11 cellular contexts compared by ENCODE assay signal in the genomic region with DNA sequence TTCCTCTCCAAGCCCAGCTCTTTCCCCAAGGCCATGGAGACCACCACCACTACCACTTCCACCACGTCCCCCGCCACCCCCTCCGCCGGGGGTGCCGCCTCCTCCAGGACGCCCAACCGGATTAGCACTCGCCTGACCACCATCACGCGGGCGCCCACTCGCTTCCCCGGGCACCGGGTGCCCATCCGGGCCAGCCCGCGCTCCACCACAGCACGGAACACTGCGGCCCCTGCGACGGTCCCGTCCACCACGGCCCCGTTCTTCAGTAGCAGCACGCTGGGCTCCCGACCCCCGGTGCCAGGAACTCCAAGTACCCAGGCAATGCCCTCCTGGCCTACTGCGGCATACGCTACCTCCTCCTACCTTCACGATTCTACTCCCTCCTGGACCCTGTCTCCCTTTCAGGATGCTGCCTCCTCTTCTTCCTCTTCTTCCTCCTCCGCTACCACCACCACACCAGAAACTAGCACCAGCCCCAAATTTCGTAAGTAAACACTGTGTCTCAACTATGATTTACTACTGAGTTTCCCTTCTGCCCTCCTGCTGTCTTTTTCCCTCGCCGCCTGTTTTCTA. TPM values are rescaled to one million over a fixed set of nuclear protein-coding genes. Genes with fewer than 3 reads are reported as not detected.
DNase-seq lines count a peak whose midpoint lies in the region; ATAC-seq and TF ChIP-seq lines count a peak whose summit lies in the region.
"Had no signal": no experiment of that assay in that cellular context is flagged by ENCODE, and none has a peak within 500 bp of the region (broad histone marks: within the 10 kb centered on the region; RNA-seq: fewer than 3 reads in every experiment).

No MANE protein-coding gene starts in this region.

- ATAC-seq in WTC11 (peak; percentile 0; the same call in 1 of the 2 replicates), HG03442 (IDR thresholded peaks at IDR 0.05; ENCODE audit: unreplicated experiment) (no peak)

- peaks cover 5% of the 10 kb centered on the region for H3K4me1 Mint-ChIP-seq in activated CD4-positive, alpha-beta T cell treated with anti-CD3 and anti-CD28 coated beads, Interleukin-2, amount 10 ng/mL, durations not matched to agents 24 days and 14 days
- peaks cover 66% of the 10 kb centered on the region for H3K4me1 Mint-ChIP-seq in WTC11

- H3K27ac Mint-ChIP-seq in activated CD4-positive, alpha-beta T cell treated with anti-CD3 and anti-CD28 coated beads, Interleukin-2, amount 10 ng/mL, durations not matched to agents 24 days and 14 days: no peak overlapping the region
- no peak overlapping the region for H3K27ac Mint-ChIP-seq in WTC11

- intact Hi-C loops in activated CD4-positive, alpha-beta T cell treated with anti-CD3 and anti-CD28 coated beads, Interleukin-2, amount 10 ng/mL, durations not matched to agents 24 days and 14 days (cut with micrococcal nuclease): no loop called here

- WGBS in iPS DF 6.9 (ENCODE audit: insufficient coverage, insufficient read length): no CpG with 5 or more reads among the region's 34 CpGs
- WGBS in smooth muscle cell (ENCODE audit: low lambda C conversion rate): under 1% methylated on average over 30 of the region's 34 CpGs

- no peaks in the 10 kb centered on the region for H3K79me2 ChIP-seq in smooth muscle cell (ENCODE audit: low read depth)

- TF ChIP-seq CTCF in WTC11 (IDR thresholded peaks at IDR 0.05) (no peak), smooth muscle cell (IDR thresholded peaks at IDR 0.05; ENCODE audit: borderline replicate concordance, insufficient read depth, poor library complexity, severe bottlenecking) (no peak)

- H2AFZ ChIP-seq in smooth muscle cell (ENCODE audit: low read depth): peak overlapping the region; percentile 38

- H3K27me3 ChIP-seq in iPS DF 6.9 (ENCODE audit: control insufficient read depth, insufficient read depth, low read length) (peaks cover 8% of the 10 kb centered on the region; the same call in 1 of the 2 replicates), smooth muscle cell (ENCODE audit: low read depth) (peaks cover 37% of the 10 kb centered on the region)

- POLR2A ChIA-PET in WTC11 (lab: Charles Lee): interaction anchor here (0.5 to 0.8 kb wide), 2 partner anchors 18 to 774 kb away, joined by 3 to 9 read pairs; no protein-coding TSS in a partner anchor

- H3K27me3 Mint-ChIP-seq in activated CD4-positive, alpha-beta T cell treated with anti-CD3 and anti-CD28 coated beads, Interleukin-2, amount 10 ng/mL, durations not matched to agents 24 days and 14 days: peaks cover 50% of the 10 kb centered on the region
- H3K27me3 Mint-ChIP-seq in WTC11 (ENCODE audit: low read depth): peaks cover 44% of the 10 kb centered on the region

- CTCF ChIA-PET in WTC11 (lab: Charles Lee): interaction anchor here (1.2 to 1.3 kb wide), 2 partner anchors 28 to 33 kb away, joined by 3 read pairs; no protein-coding TSS in a partner anchor

- H3K36me3 ChIP-seq in iPS DF 6.9 (ENCODE audit: control insufficient read depth, insufficient read depth, low read length) (no peaks in the 10 kb centered on the region), smooth muscle cell (ENCODE audit: low read depth) (no peaks in the 10 kb centered on the region)

- H3K4me1 ChIP-seq in iPS DF 6.9 (ENCODE audit: control insufficient read depth, insufficient read depth, low read length): no peaks in the 10 kb centered on the region
- H3K4me1 ChIP-seq in smooth muscle cell (ENCODE audit: low read depth): peaks cover 11% of the 10 kb centered on the region

- no peaks in the 10 kb centered on the region for H3F3A ChIP-seq in smooth muscle cell (ENCODE audit: low read depth)

- H3K9me3 Mint-ChIP-seq in activated CD4-positive, alpha-beta T cell treated with anti-CD3 and anti-CD28 coated beads, Interleukin-2, amount 10 ng/mL, durations not matched to agents 24 days and 14 days: no peaks in the 10 kb centered on the region
- no peaks in the 10 kb centered on the region for H3K9me3 Mint-ChIP-seq in WTC11

- H3K4me2 ChIP-seq in smooth muscle cell: peak overlapping the region; percentile 89

- H3K9me3 ChIP-seq in iPS DF 6.9 (ENCODE audit: control insufficient read depth, insufficient read depth, low read length) (no peaks in the 10 kb centered on the region), smooth muscle cell (replicated peaks; ENCODE audit: low read depth) (no peaks in the 10 kb centered on the region)

- H3K4me3 ChIP-seq in iPS DF 6.9 (ENCODE audit: low read length) (peak overlapping the region; percentile 91), smooth muscle cell (peak overlapping the region; percentile 42)

- no peaks in the 10 kb centered on the region for H3K36me3 Mint-ChIP-seq in activated CD4-positive, alpha-beta T cell treated with anti-CD3 and anti-CD28 coated beads, Interleukin-2, amount 10 ng/mL, durations not matched to agents 24 days and 14 days (ENCODE audit: low read depth)
- no peaks in the 10 kb centered on the region for H3K36me3 Mint-ChIP-seq in WTC11

- H3K27ac ChIP-seq in iPS DF 6.9 (ENCODE audit: low read length) (no peak overlapping the region), smooth muscle cell (ENCODE audit: low read depth) (no peak overlapping the region)

- no peak for DNase-seq in activated CD4-positive, alpha-beta T cell treated with anti-CD3 and anti-CD28 coated beads, Interleukin-2, amount 10 ng/mL, durations not matched to agents 24 days and 14 days
- no peak for DNase-seq in activated CD4-positive, alpha-beta T cell treated with anti-CD3 and anti-CD28 coated beads for 1 hour
- no peak for DNase-seq in WTC11 (ENCODE audit: low spot score)
- no peak for DNase-seq in iPS DF 6.9 (ENCODE audit: low read depth, low spot score)
- DNase-seq in smooth muscle cell (lab: John Stamatoyannopoulos, UW; ENCODE audit: unreplicated experiment): no peak
- no peak for DNase-seq in SW 1271 (lab: John Stamatoyannopoulos, UW)
- DNase-seq in NCI-H2029 (lab: John Stamatoyannopoulos, UW): no peak
- DNase-seq: HCEC 1CT, NCI-H510A treated with DMSO at 0.1 percent for 48 hours had no signal

- H3K4me3 Mint-ChIP-seq in activated CD4-positive, alpha-beta T cell treated with anti-CD3 and anti-CD28 coated beads, Interleukin-2, amount 10 ng/mL, durations not matched to agents 24 days and 14 days: peak overlapping the region; percentile 62
- peak overlapping the region; percentile 92 for H3K4me3 Mint-ChIP-seq in WTC11

- H4K20me1 ChIP-seq in smooth muscle cell (ENCODE audit: low read depth): no peaks in the 10 kb centered on the region

- no peak overlapping the region for H3K9ac ChIP-seq in smooth muscle cell (ENCODE audit: low read depth)

TF ChIP-seq in WTC11, 78 proteins besides CTCF, POLR2A, EP300 and RAD21:
- TF ChIP-seq GTF2I (CRISPR knock-in tag; conservative IDR thresholded peaks at IDR 0.05) (0 out of 2 replicates have a peak, but pooled peaks have one; percentile 55), ZMAT4 (CRISPR knock-in tag; IDR thresholded peaks at IDR 0.05) (no peak), ETV6 (CRISPR knock-in tag; IDR thresholded peaks at IDR 0.05) (no peak)
- TF ChIP-seq, protein P1, sequence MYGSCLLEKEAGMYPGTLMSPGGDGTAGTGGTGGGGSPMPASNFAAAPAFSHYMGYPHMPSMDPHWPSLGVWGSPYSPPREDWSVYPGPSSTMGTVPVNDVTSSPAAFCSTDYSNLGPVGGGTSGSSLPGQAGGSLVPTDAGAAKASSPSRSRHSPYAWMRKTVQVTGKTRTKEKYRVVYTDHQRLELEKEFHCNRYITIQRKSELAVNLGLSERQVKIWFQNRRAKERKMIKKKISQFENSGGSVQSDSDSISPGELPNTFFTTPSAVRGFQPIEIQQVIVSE (CRISPR knock-in tag; IDR thresholded peaks at IDR 0.05; ENCODE audit: borderline replicate concordance): no peak
- TF ChIP-seq, protein P2, sequence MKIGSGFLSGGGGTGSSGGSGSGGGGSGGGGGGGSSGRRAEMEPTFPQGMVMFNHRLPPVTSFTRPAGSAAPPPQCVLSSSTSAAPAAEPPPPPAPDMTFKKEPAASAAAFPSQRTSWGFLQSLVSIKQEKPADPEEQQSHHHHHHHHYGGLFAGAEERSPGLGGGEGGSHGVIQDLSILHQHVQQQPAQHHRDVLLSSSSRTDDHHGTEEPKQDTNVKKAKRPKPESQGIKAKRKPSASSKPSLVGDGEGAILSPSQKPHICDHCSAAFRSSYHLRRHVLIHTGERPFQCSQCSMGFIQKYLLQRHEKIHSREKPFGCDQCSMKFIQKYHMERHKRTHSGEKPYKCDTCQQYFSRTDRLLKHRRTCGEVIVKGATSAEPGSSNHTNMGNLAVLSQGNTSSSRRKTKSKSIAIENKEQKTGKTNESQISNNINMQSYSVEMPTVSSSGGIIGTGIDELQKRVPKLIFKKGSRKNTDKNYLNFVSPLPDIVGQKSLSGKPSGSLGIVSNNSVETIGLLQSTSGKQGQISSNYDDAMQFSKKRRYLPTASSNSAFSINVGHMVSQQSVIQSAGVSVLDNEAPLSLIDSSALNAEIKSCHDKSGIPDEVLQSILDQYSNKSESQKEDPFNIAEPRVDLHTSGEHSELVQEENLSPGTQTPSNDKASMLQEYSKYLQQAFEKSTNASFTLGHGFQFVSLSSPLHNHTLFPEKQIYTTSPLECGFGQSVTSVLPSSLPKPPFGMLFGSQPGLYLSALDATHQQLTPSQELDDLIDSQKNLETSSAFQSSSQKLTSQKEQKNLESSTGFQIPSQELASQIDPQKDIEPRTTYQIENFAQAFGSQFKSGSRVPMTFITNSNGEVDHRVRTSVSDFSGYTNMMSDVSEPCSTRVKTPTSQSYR (CRISPR knock-in tag; IDR thresholded peaks at IDR 0.05): no peak

RNA-seq across cellular contexts. Expression of gene NRG3, which starts 0.8 kb away (rescaled TPM):
- total RNA-seq in activated CD4-positive, alpha-beta T cell treated with anti-CD3 and anti-CD28 coated beads, Interleukin-2, amount 10 ng/mL, durations not matched to agents 24 days and 14 days: not detected in 2 replicates
- total RNA-seq in WTC11 (2021) (7.0 to 8.4 TPM (median 7.3 TPM) in 3 replicates), smooth muscle cell (2.4 and 4.0 TPM in 2 replicates)
- polyA plus RNA-seq in smooth muscle cell: 4.3 and 4.8 TPM in 2 replicates
- total RNA-seq: HT1080 had no signal
